In genomic region chr5:125899006-125899405, GRCh38 we compare ENCODE assay signal across 21 cellular contexts.
"Had no signal": no experiment of that assay in that cellular context is flagged by ENCODE, and none has a peak within 500 bp of the region (broad histone marks: within the 10 kb centered on the region; RNA-seq: fewer than 3 reads in every experiment).

No MANE protein-coding gene starts in this region.

- H3K4me1 ChIP-seq: SJSA1 had no signal

- H3K4me3 ChIP-seq: SJSA1, SK-N-MC had no signal

- DNase-seq: KBM-7; MV-4-11; NCI-H1048; NCI-H1105; NCI-H1417; NCI-H1436 treated with DMSO at 0.1 percent for 48 hours; NCI-H1694; NCI-H187 treated with DMSO at 0.1 percent for 48 hours; NCI-H2029 treated with DMSO at 0.1 percent for 48 hours; NCI-H2107; NCI-H226; NCI-H446; NCI-H510A; NCI-H524 treated with DMSO at 0.1 percent for 48 hours; NCI-H774; NK-92 treated with Interleukin-12 subunit alpha and Interleukin-12 subunit beta, amount 100 ng/mL, for 24 hours; Right ventricle myocardium superior; RPMI8226; SIG-M5 had no signal

- H3K27ac ChIP-seq: SJSA1, SK-N-MC had no signal

- H3K9me3 ChIP-seq: SJSA1 had no signal

- H3K36me3 ChIP-seq: SJSA1 had no signal

- H3K27me3 ChIP-seq: SJSA1 had no signal
